ENCODE assay signal across 1 cellular context in the genomic region with DNA sequence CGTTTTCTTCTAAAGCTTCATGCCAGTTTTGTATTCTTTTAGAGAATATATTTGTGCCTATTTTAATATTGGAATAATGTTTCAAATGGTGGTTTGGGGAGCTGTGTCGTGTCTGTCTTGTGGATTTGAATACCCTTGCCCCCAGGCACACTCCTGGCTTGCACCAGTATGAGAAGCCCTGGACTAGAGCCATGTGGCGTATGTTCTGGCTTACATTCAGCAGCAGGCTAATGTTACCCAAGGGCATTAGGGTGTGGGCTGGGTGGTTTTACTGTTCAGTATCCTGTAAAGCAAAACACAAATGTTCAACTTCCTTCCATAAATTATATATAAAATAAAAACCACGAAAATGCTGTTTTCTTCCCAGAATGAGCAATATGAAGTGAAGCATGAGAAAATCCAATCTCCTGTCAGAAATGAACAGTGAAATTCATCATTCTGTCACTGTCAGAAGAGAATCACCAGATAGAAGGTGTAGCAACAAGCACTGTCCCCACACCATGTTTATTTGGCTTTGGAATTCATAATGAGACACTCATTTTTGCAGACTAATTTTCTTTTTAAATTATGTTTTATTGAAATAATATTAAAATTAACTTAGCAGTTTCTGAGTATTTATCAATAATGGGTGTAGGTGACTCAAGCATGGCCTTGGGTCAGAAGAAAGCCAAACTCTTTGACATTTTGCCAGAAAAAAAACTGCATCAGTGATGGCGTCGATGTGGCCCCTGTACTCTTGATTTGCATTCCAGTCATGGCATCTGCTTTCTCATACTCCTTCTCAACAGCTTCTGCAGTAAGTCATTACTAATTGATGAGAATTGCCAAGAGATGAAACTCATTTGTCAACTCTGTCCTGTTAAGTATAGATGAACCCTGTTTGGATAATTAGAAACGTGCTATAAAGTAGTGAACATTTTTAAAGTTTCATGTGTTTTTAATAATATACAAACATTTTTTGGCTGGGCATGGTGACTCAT.
TF ChIP-seq lines count a peak whose summit lies in the region.

No MANE protein-coding gene starts in this region.

TF ChIP-seq in SK-N-SH, 30 proteins besides CTCF, POLR2A, EP300 and RAD21 (continued from another document):
- TF ChIP-seq, protein P1, sequence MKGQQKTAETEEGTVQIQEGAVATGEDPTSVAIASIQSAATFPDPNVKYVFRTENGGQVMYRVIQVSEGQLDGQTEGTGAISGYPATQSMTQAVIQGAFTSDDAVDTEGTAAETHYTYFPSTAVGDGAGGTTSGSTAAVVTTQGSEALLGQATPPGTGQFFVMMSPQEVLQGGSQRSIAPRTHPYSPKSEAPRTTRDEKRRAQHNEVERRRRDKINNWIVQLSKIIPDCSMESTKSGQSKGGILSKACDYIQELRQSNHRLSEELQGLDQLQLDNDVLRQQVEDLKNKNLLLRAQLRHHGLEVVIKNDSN (IDR thresholded peaks at IDR 0.05; ENCODE audit: borderline replicate concordance, low read depth): no peak
- TF ChIP-seq EZH2phosphoT487 (IDR thresholded peaks at IDR 0.05; ENCODE audit: borderline replicate concordance, low read depth): no peak
- no peak for TF ChIP-seq ELF1 (IDR thresholded peaks at IDR 0.05)
- TF ChIP-seq RFX5 (IDR thresholded peaks at IDR 0.05; ENCODE audit: low read length): no peak
- no peak for TF ChIP-seq GATA2 (CRISPR knock-in tag; IDR thresholded peaks at IDR 0.05)
- TF ChIP-seq FOSL2 (IDR thresholded peaks at IDR 0.05; ENCODE audit: borderline replicate concordance, low read depth): peak; percentile 42; the same call in 1 of the 2 replicates
- TF ChIP-seq NFIC (IDR thresholded peaks at IDR 0.05; ENCODE audit: borderline replicate concordance): peak; percentile 78
- 0 out of 2 replicates have a peak, but pooled peaks have one; percentile 49 for TF ChIP-seq YY1 (IDR thresholded peaks at IDR 0.05; ENCODE audit: low read depth)
- no peak for TF ChIP-seq GABPA (IDR thresholded peaks at IDR 0.05; ENCODE audit: low read depth)
- TF ChIP-seq JUND (IDR thresholded peaks at IDR 0.05): peak; percentile 27
- no peak for TF ChIP-seq TAF1 (IDR thresholded peaks at IDR 0.05; ENCODE audit: borderline replicate concordance, low read depth, low read length)
- no peak for TF ChIP-seq POLR2AphosphoS5 (IDR thresholded peaks at IDR 0.05; ENCODE audit: low read depth, low read length)
- TF ChIP-seq, protein P2, sequence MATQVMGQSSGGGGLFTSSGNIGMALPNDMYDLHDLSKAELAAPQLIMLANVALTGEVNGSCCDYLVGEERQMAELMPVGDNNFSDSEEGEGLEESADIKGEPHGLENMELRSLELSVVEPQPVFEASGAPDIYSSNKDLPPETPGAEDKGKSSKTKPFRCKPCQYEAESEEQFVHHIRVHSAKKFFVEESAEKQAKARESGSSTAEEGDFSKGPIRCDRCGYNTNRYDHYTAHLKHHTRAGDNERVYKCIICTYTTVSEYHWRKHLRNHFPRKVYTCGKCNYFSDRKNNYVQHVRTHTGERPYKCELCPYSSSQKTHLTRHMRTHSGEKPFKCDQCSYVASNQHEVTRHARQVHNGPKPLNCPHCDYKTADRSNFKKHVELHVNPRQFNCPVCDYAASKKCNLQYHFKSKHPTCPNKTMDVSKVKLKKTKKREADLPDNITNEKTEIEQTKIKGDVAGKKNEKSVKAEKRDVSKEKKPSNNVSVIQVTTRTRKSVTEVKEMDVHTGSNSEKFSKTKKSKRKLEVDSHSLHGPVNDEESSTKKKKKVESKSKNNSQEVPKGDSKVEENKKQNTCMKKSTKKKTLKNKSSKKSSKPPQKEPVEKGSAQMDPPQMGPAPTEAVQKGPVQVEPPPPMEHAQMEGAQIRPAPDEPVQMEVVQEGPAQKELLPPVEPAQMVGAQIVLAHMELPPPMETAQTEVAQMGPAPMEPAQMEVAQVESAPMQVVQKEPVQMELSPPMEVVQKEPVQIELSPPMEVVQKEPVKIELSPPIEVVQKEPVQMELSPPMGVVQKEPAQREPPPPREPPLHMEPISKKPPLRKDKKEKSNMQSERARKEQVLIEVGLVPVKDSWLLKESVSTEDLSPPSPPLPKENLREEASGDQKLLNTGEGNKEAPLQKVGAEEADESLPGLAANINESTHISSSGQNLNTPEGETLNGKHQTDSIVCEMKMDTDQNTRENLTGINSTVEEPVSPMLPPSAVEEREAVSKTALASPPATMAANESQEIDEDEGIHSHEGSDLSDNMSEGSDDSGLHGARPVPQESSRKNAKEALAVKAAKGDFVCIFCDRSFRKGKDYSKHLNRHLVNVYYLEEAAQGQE (IDR thresholded peaks at IDR 0.05; ENCODE audit: low read depth, low read length): no peak
- TF ChIP-seq RCOR1 (IDR thresholded peaks at IDR 0.05; ENCODE audit: low read length): peak; percentile 75; the same call in 1 of the 2 replicates
- peak; percentile 24; the same call in 1 of the 2 replicates for TF ChIP-seq RXRA (IDR thresholded peaks at IDR 0.05; ENCODE audit: borderline replicate concordance, low read depth)
- peak; percentile 62 for TF ChIP-seq CHD2 (IDR thresholded peaks at IDR 0.05; ENCODE audit: low read length, partially characterized antibody)
- TF ChIP-seq, protein P3, sequence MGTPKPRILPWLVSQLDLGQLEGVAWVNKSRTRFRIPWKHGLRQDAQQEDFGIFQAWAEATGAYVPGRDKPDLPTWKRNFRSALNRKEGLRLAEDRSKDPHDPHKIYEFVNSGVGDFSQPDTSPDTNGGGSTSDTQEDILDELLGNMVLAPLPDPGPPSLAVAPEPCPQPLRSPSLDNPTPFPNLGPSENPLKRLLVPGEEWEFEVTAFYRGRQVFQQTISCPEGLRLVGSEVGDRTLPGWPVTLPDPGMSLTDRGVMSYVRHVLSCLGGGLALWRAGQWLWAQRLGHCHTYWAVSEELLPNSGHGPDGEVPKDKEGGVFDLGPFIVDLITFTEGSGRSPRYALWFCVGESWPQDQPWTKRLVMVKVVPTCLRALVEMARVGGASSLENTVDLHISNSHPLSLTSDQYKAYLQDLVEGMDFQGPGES (IDR thresholded peaks at IDR 0.05; ENCODE audit: low read depth, low read length): no peak
- TF ChIP-seq TCF12 (IDR thresholded peaks at IDR 0.05): peak; percentile 73
- peak; percentile 83 for TF ChIP-seq MXI1 (IDR thresholded peaks at IDR 0.05; ENCODE audit: low read depth, low read length)
- no peak for TF ChIP-seq SIN3A (IDR thresholded peaks at IDR 0.05; ENCODE audit: borderline replicate concordance, low read depth, low read length)
